11 cellular contexts compared by ENCODE assay signal in the genomic region with DNA sequence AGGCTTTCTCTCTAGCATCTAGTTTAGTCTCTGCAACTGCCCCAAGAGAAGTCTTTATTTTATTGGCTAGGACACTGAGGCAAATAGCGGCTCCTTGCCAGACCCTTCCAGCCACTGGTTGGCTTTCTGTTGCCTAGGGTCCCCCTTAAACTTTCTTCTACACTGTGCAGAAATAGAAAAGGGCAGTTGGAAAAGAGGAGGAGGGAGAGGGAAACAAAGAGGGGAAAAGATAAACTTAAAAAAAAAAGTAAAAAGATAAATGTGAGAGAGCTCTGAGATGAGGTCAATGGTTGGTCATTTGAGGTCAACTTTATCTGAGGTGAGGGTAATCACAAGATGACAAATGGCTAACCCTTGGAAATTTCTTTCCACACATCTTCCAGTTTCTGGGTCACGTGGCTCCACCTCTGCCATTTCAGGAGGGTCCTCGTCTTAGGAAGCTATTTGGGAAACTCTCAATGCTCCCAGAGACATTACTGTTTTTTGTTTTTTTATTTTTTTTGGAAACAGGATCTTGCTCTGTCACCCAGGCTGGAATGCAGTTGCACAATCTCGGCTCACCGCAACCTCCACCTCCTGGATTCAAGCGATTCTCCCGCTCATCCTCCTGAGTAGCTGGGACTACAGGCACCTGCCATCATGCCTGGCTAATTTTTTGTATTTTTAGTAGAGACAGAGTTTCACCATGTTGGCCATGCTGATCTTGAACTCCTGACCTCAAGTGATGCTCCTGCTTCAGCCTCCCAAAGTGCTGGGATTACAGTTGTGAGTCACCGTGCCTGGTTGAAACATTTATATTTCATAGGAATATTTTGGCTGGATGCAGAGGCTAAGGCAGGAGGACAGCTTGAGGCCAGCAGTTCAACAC.
DNase-seq lines count a peak whose midpoint lies in the region; ATAC-seq and TF ChIP-seq lines count a peak whose summit lies in the region.
"Had no signal": no experiment of that assay in that cellular context is flagged by ENCODE, and none has a peak within 500 bp of the region (broad histone marks: within the 10 kb centered on the region; RNA-seq: fewer than 3 reads in every experiment).

No MANE protein-coding gene starts in this region.

- H3K36me3 ChIP-seq in RWPE2 (ENCODE audit: low read depth) (no peaks in the 10 kb centered on the region), vagina (no peaks in the 10 kb centered on the region)

- ATAC-seq in RWPE2 (ENCODE audit: low read depth) (peak; percentile 30), GM18517 (IDR thresholded peaks at IDR 0.05; ENCODE audit: unreplicated experiment) (no peak)

- H3K4me1 ChIP-seq in RWPE2 (ENCODE audit: insufficient read depth, poor library complexity, severe bottlenecking) = peaks cover 34% of the 10 kb centered on the region
- no peaks in the 10 kb centered on the region for H3K4me1 ChIP-seq in vagina

- intact Hi-C loops in vagina (cut with DNase I) = no loop called here

- H3K9me3 ChIP-seq in RWPE2 (ENCODE audit: severe bottlenecking) (no peaks in the 10 kb centered on the region), vagina (no peaks in the 10 kb centered on the region)

- TF ChIP-seq CTCF in RWPE2 (IDR thresholded peaks at IDR 0.05; ENCODE audit: poor library complexity, severe bottlenecking) = no peak
- TF ChIP-seq CTCF in epithelial cell of esophagus (IDR thresholded peaks at IDR 0.05; ENCODE audit: insufficient read depth, low read depth, low read length, missing control alignments) = no peak
- TF ChIP-seq CTCF in vagina (IDR thresholded peaks at IDR 0.05) = no peak

- no peaks in the 10 kb centered on the region for H3K27me3 ChIP-seq in RWPE2 (ENCODE audit: insufficient read depth, poor library complexity, severe bottlenecking)
- H3K27me3 ChIP-seq in vagina = no peaks in the 10 kb centered on the region

- TF ChIP-seq POLR2A in vagina (IDR thresholded peaks at IDR 0.05) = no peak

- H3K4me3 ChIP-seq in RWPE2 (ENCODE audit: severe bottlenecking) = no peak overlapping the region
- H3K4me3 ChIP-seq in epithelial cell of esophagus (ENCODE audit: low read length) = no peak overlapping the region
- H3K4me3 ChIP-seq in vagina = no peak overlapping the region

- H3K27ac ChIP-seq in RWPE2 (ENCODE audit: poor library complexity, severe bottlenecking) = peak overlapping the region; percentile 67
- H3K27ac ChIP-seq in vagina = no peak overlapping the region

- DNase-seq in EL (peak; percentile 87), RWPE2 (ENCODE audit: low spot score) (peak; percentile 73), epithelial cell of esophagus (ENCODE audit: low read depth) (peak; percentile 80), non-pigmented ciliary epithelial cell (ENCODE audit: low read depth) (peak; percentile 26), vagina (ENCODE audit: extremely low spot score in 2 of 2) (no peak), mucosa of gallbladder (ENCODE audit: low spot score) (no peak)
- DNase-seq in stimulated activated CD4-positive, alpha-beta T cell treated with anti-CD3 and anti-CD28 coated beads, Interleukin-2, amount 100 ng/mL, for 24 hours = no peak
- DNase-seq: activated effector memory CD4-positive, alpha-beta T cell treated with anti-CD3 and anti-CD28 coated beads, Interleukin-2, amount 50 U/mL, for 16 hours; DMS79; NCI-H1417 treated with DMSO at 0.1 percent for 48 hours had no signal

Comparison
In these comparisons a context has a peak if more than half of its experiments do, and no peak if none do; other contexts are left out.
1. DNase-seq: peak in EL (single experiment), RWPE2 (single experiment), epithelial cell of esophagus (single experiment) and non-pigmented ciliary epithelial cell (single experiment); none in vagina (0 of 2), mucosa of gallbladder (single experiment) and stimulated activated CD4-positive, alpha-beta T cell treated with anti-CD3 and anti-CD28 coated beads, Interleukin-2, amount 100 ng/mL, for 24 hours (0 of 2).